ENCODE assay signal across 9 cellular contexts in genomic region chr18:9683418-9684396, GRCh38. TPM values are rescaled to one million over a fixed set of nuclear protein-coding genes. Genes with fewer than 3 reads are reported as not detected.
DNase-seq lines count a peak whose midpoint lies in the region; ATAC-seq, FAIRE-seq and TF ChIP-seq lines count a peak whose summit lies in the region.
"Had no signal": no experiment of that assay in that cellular context is flagged by ENCODE, and none has a peak within 500 bp of the region (broad histone marks: within the 10 kb centered on the region; RNA-seq: fewer than 3 reads in every experiment).

No MANE protein-coding gene starts in this region.

- DNase-seq in BJ (ENCODE audit: low read depth): peak; percentile 27
- DNase-seq in MG63: peak; percentile 49
- DNase-seq in K562 (ENCODE audit: extremely low read depth in 1 of 4, low spot score in 3 of 4): peak in 3 of 4 experiments; percentile 51 to 91 (median 63)
- DNase-seq in left colon: peak in 1 of 2 donors; percentile 20
- DNase-seq in mesothelial cell of epicardium (ENCODE audit: low spot score in 2 of 2, unreplicated experiment in 2 of 2): no peak
- no peak for DNase-seq in stimulated activated naive CD4-positive, alpha-beta T cell (lab: John Stamatoyannopoulos, UW)
- DNase-seq in NCI-H82 (lab: John Stamatoyannopoulos, UW): no peak
- no peak for DNase-seq in activated naive CD4-positive, alpha-beta T cell treated with anti-CD3 and anti-CD28 coated beads, Interleukin-2, amount 10 ng/mL, durations not matched to agents 7 days and 5 days

- TF ChIP-seq POLR2A in K562 (conservative IDR thresholded peaks at IDR 0.05): no peak

- 51% methylated on average over 9 of the region's 9 CpGs for WGBS in K562 (ENCODE audit: insufficient coverage, low coverage, missing lambda C conversion rate)

- H2AFZ ChIP-seq in K562 (ENCODE audit: low read depth, low read length): peak overlapping the region; percentile 98

- no peak overlapping the region for H3K4me3 Mint-ChIP-seq in mesothelial cell of epicardium
- no peak overlapping the region for H3K4me3 Mint-ChIP-seq in activated naive CD4-positive, alpha-beta T cell treated with anti-CD3 and anti-CD28 coated beads, Interleukin-2, amount 10 ng/mL, durations not matched to agents 7 days and 5 days
- H3K4me3 Mint-ChIP-seq: central memory CD8-positive, alpha-beta T cell had no signal

- in situ Hi-C loops in K562 (cut with MboI): no loop called here

- 0 out of 2 replicates have a peak, but pooled peaks have one; percentile 15 for TF ChIP-seq EP300 in K562 (IDR thresholded peaks at IDR 0.05; ENCODE audit: low read length)

- no peaks in the 10 kb centered on the region for H4K20me1 ChIP-seq in K562 (replicated peaks; ENCODE audit: control insufficient read depth, insufficient read depth, low read length)

- H3K9ac ChIP-seq in K562 (ENCODE audit: insufficient read depth in 1 of 2, low read depth in 2 of 2, low read length in 2 of 2): peak overlapping the region; percentile 13 to 72; a peak in 3 of 4 replicates

- CTCF ChIA-PET in BJ (lab: Yijun Ruan, JAX) (interaction anchor here (0.5 to 3.6 kb wide), 22 partner anchors 9 to 1889 kb away, joined by 3 to 21 read pairs (median 4); no protein-coding TSS in a partner anchor), K562 (lab: Yijun Ruan, JAX; ENCODE audit: low intra/inter-chr PET ratio) (interaction anchor here (0.6 to 1.3 kb wide), 4 partner anchors 87 to 269 kb away, joined by 3 to 4 read pairs (median 3); no protein-coding TSS in a partner anchor)
- CTCF ChIA-PET in activated naive CD4-positive, alpha-beta T cell treated with anti-CD3 and anti-CD28 coated beads, Interleukin-2, amount 10 ng/mL, durations not matched to agents 7 days and 5 days (lab: Charles Lee): interaction anchor here (0.7 to 1.5 kb wide), 3 partner anchors 11 to 312 kb away, joined by 3 to 4 read pairs (median 3); no protein-coding TSS in a partner anchor

- H3K4me1 Mint-ChIP-seq in mesothelial cell of epicardium: peaks cover 2% of the 10 kb centered on the region
- H3K4me1 Mint-ChIP-seq in activated naive CD4-positive, alpha-beta T cell treated with anti-CD3 and anti-CD28 coated beads, Interleukin-2, amount 10 ng/mL, durations not matched to agents 7 days and 5 days: peaks cover 11% of the 10 kb centered on the region
- H3K4me1 Mint-ChIP-seq: central memory CD8-positive, alpha-beta T cell had no signal

- H3K27ac Mint-ChIP-seq in mesothelial cell of epicardium: no peak overlapping the region
- no peak overlapping the region for H3K27ac Mint-ChIP-seq in activated naive CD4-positive, alpha-beta T cell treated with anti-CD3 and anti-CD28 coated beads, Interleukin-2, amount 10 ng/mL, durations not matched to agents 7 days and 5 days

- H3K27me3 ChIP-seq in BJ (ENCODE audit: control insufficient read depth, insufficient read depth, low read length) (no peaks in the 10 kb centered on the region), MG63 (no peaks in the 10 kb centered on the region), K562 (ENCODE audit: control insufficient read depth in 2 of 2, insufficient read depth in 2 of 2, low read length in 2 of 2) (no peaks in the 10 kb centered on the region)

- H3K36me3 Mint-ChIP-seq in mesothelial cell of epicardium: no peaks in the 10 kb centered on the region
- H3K36me3 Mint-ChIP-seq in activated naive CD4-positive, alpha-beta T cell treated with anti-CD3 and anti-CD28 coated beads, Interleukin-2, amount 10 ng/mL, durations not matched to agents 7 days and 5 days: no peaks in the 10 kb centered on the region

- ATAC-seq in K562: peak; percentile 91
- ATAC-seq in left colon: peak; percentile 65

- H3K27ac ChIP-seq in K562 (ENCODE audit: extremely low read depth, low read depth, low read length): peak overlapping the region; percentile 81

- peak; percentile 95 to 97 for TF ChIP-seq RAD21 in K562 (CRISPR knock-in tag; conservative IDR thresholded peaks at IDR 0.05 in 1 of 2, IDR thresholded peaks at IDR 0.05 in 1 of 2)

- H3K36me3 ChIP-seq in BJ (ENCODE audit: control insufficient read depth, insufficient read depth, low read length) (no peaks in the 10 kb centered on the region), MG63 (no peaks in the 10 kb centered on the region), K562 (ENCODE audit: control insufficient read depth, insufficient read depth, low read length) (no peaks in the 10 kb centered on the region)

- peak overlapping the region; percentile 74 for H3K4me2 ChIP-seq in K562 (ENCODE audit: insufficient read depth, low read length)

- FAIRE-seq in K562 (lab: Jason Lieb, UNC): peak; percentile 90

- TF ChIP-seq CTCF in BJ (IDR thresholded peaks at IDR 0.05; ENCODE audit: insufficient read depth, low read depth, low read length) (peak; percentile 68), K562 (IDR thresholded peaks at IDR 0.05 in 2 of 3, conservative IDR thresholded peaks at IDR 0.05 in 1 of 3; ENCODE audit: insufficient read depth in 2 of 3, low read depth in 1 of 3, low read length in 3 of 3) (peak; percentile 76 to 86 (median 81)), mesothelial cell of epicardium (IDR thresholded peaks at IDR 0.05; ENCODE audit: unreplicated experiment) (no peak)

- H3K9me3 Mint-ChIP-seq in mesothelial cell of epicardium: peaks cover 2% of the 10 kb centered on the region
- no peaks in the 10 kb centered on the region for H3K9me3 Mint-ChIP-seq in activated naive CD4-positive, alpha-beta T cell treated with anti-CD3 and anti-CD28 coated beads, Interleukin-2, amount 10 ng/mL, durations not matched to agents 7 days and 5 days
- H3K9me3 Mint-ChIP-seq: central memory CD8-positive, alpha-beta T cell had no signal

- no peaks in the 10 kb centered on the region for H3K79me2 ChIP-seq in K562 (ENCODE audit: control insufficient read depth, insufficient read depth, low read length)

- BruUV-seq in K562 (replicated peaks; lab: Mats Ljungman, UMichigan): no TSS peak

- no peaks in the 10 kb centered on the region for H3K27me3 Mint-ChIP-seq in mesothelial cell of epicardium (ENCODE audit: low read depth)
- H3K27me3 Mint-ChIP-seq in activated naive CD4-positive, alpha-beta T cell treated with anti-CD3 and anti-CD28 coated beads, Interleukin-2, amount 10 ng/mL, durations not matched to agents 7 days and 5 days: peaks cover 45% of the 10 kb centered on the region

- peaks cover 10 to 49% of the 10 kb centered on the region in 2 experiments; a peak in 4 of 5 replicates for H3K4me1 ChIP-seq in K562 (replicated peaks in 1 of 2; ENCODE audit: control insufficient read depth in 2 of 2, insufficient read depth in 2 of 2, low read length in 2 of 2)

- intact Hi-C loops in K562 (cut with micrococcal nuclease): loop anchor here (1.0 to 10.0 kb wide), 6 partner anchors 88 to 284 kb away; partner anchors contain the start of gene VAPA
- intact Hi-C loops in left colon (cut with DNase I, micrococcal nuclease): loop anchor here in 1 of 2 donors (10.0 kb wide), 1 partner anchor 271 kb away; no protein-coding TSS in a partner anchor

- H3K4me3 ChIP-seq in BJ (ENCODE audit: low read depth, low read length) (no peak overlapping the region), MG63 (no peak overlapping the region), K562 (no peak overlapping the region)

- POLR2A ChIA-PET in BJ (lab: Charles Lee): no interaction called here
- POLR2A ChIA-PET in K562 (lab: Yijun Ruan, JAX): interaction anchor here (0.6 to 1.7 kb wide), 15 partner anchors 8 to 287 kb away, joined by 3 to 6 read pairs (median 3); no protein-coding TSS in a partner anchor

- H3K9me3 ChIP-seq in MG63 (no peaks in the 10 kb centered on the region), K562 (replicated peaks; ENCODE audit: control insufficient read depth, insufficient read depth, low read depth, low read length) (no peaks in the 10 kb centered on the region)

- H3K9me1 ChIP-seq in K562 (ENCODE audit: control insufficient read depth, insufficient read depth, low read length): no peaks in the 10 kb centered on the region

TF ChIP-seq in K562, 482 proteins besides CTCF, POLR2A, EP300 and RAD21 (continues in another document):
- peak; percentile 43; the same call in 1 of the 2 replicates for TF ChIP-seq ELF4 (CRISPR knock-in tag; IDR thresholded peaks at IDR 0.05)
- no peak for TF ChIP-seq KDM4B (IDR thresholded peaks at IDR 0.05; ENCODE audit: borderline replicate concordance in 2 of 2, low read depth in 1 of 2)
- TF ChIP-seq GTF2B (IDR thresholded peaks at IDR 0.05; ENCODE audit: extremely low read depth, insufficient read length): no peak
- no peak for TF ChIP-seq ATF1 (CRISPR knock-in tag; IDR thresholded peaks at IDR 0.05)
- TF ChIP-seq ATF1 (tag; IDR thresholded peaks at IDR 0.05): peak; percentile 17; the same call in 1 of the 2 replicates

RNA-seq across cellular contexts. Expression of gene RAB31, which starts 24.4 kb away (rescaled TPM):
- 30.5 and 37.2 TPM in 2 replicates for polyA plus RNA-seq in BJ (2011; rRNA removed)
- 25.3 and 44.7 TPM in 2 replicates for polyA minus RNA-seq in BJ (2011; rRNA and poly(A)+ RNA removed)
- total RNA-seq in MG63 (2014; rRNA removed; shearing (Covaris generic); ENCODE audit: low replicate concordance): 16.7 and 19.5 TPM in 2 replicates
- total RNA-seq in K562 (2011; cell fraction: chromatin; rRNA removed; ENCODE audit: low replicate concordance): 62.1 and 65.0 TPM in 2 replicates
- total RNA-seq in K562 (2011; cell fraction: nucleolus; rRNA removed): 26.5 and 31.9 TPM in 2 replicates
- total RNA-seq in K562 (2011; cell fraction: nucleoplasm; rRNA removed): 43.2 and 112 TPM in 2 replicates
- 34.9 and 43.1 TPM in 2 replicates for total RNA-seq in K562 (2014; rRNA removed)
- 44.1 and 51.7 TPM in 2 replicates for total RNA-seq in K562 (2014; rRNA removed; fragmentation: Illumina TruSeq; extraction: Trizol)
- total RNA-seq in K562 (2015; rRNA removed; fragmentation: Illumina TruSeq; extraction: Trizol): 36.8 and 41.3 TPM in 2 replicates
- total RNA-seq in K562 (2021): 57.7 and 66.1 TPM in 2 replicates
- 32.8 and 70.4 TPM in 2 replicates for polyA plus RNA-seq in K562 (2011; rRNA removed)
- polyA plus RNA-seq in K562 (2011; cell fraction: cytosol; rRNA removed): 26.1 and 28.8 TPM in 2 replicates
- polyA plus RNA-seq in K562 (2011; cell fraction: nucleus; rRNA removed): 33.7 and 65.3 TPM in 2 replicates
- 37.3 and 45.1 TPM in 2 replicates for polyA plus RNA-seq in K562 (2012)
- 47.9 and 50.9 TPM in 2 replicates for polyA plus RNA-seq in K562 (2014; fragmentation: Illumina TruSeq; extraction: Trizol)
- 10 to 100 TPM; 20.7 to 25.6 TPM for polyA plus RNA-seq in K562 (2014; fragmentation: Nextera tagmentation; extraction: Ambion mirVana)
- 25.6 and 29.0 TPM in 2 replicates for polyA plus RNA-seq in K562 (2014; rRNA removed)
- 89.7 and 166 TPM in 2 replicates for polyA minus RNA-seq in K562 (2011; rRNA and poly(A)+ RNA removed)
- polyA minus RNA-seq in K562 (2011; cell fraction: cytosol; rRNA and poly(A)+ RNA removed): 27.4 and 41.0 TPM in 2 replicates
- polyA minus RNA-seq in K562 (2011; cell fraction: nucleus; rRNA and poly(A)+ RNA removed): 32.4 and 49.9 TPM in 2 replicates
- 10 to 100 TPM in 1 of 2 donors, 1 to 10 TPM in 1; 6.0 to 16.6 TPM for total RNA-seq in left colon
- total RNA-seq in mesothelial cell of epicardium: 20.0 to 21.8 TPM (median 21.8 TPM) in 3 replicates

Comparison
In these comparisons a context has a peak if more than half of its experiments do, and no peak if none do; other contexts are left out.
1. DNase-seq: peak in BJ (single experiment), MG63 (single experiment) and K562 (3 of 4); none in mesothelial cell of epicardium (0 of 2), stimulated activated naive CD4-positive, alpha-beta T cell (0 of 6), NCI-H82 (single experiment) and activated naive CD4-positive, alpha-beta T cell treated with anti-CD3 and anti-CD28 coated beads, Interleukin-2, amount 10 ng/mL, durations not matched to agents 7 days and 5 days (single experiment).